In the genomic region with DNA sequence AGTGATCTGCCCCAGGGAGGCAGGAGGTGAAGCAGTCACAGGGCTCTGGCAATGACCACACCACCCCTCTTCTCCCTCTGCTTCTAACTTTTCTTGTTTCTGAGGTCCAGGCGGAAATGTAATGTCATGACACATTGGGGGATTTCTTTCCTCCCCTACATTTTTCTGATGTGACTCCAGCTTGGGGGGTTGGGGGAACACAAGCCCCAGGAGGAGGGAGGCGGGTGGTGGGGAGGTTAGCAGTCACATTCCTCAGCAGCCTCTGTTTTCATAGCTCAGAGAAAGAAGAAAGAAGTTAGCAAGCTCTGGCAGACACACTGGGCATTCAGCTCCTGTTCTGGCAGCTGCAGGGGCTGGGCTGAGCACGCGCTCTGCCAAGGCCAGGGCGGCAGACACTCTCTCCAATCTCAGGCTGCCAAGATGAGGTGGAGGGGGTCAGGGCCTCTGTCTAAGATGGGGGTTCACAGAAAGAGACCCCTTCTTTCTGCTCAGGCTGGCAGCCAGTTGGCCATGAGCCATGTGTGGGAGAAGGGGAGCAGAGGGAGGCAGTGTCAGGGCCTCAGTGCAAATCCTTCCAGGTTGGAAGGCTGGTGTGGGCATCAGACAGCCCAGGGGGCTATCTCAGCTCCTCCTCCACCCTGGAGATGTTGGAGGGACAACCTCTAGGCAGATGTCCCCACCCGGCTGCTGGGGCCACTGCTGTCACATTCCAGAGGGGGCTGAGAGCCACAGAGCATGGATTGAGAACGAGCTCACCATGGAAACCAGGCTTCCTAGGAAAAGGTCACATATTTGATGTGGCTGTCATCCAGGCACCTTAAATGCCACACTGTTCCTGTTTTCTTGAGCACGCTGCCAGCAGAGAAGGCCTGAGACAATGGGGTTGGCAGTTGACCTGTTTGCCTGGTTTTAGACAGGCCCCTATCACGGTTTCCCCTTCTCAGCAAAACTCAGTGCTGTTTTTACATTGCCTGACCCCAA, we compare ENCODE assay signal across 9 cellular contexts. TPM values are rescaled to one million over a fixed set of nuclear protein-coding genes. Genes with fewer than 3 reads are reported as not detected.
A peak's percentile ranks its signal among the peaks of the same experiment; 100 is the strongest.
DNase-seq lines count a peak whose midpoint lies in the region; ATAC-seq and TF ChIP-seq lines count a peak whose summit lies in the region.
"Had no signal": no experiment of that assay in that cellular context is flagged by ENCODE, and none has a peak within 500 bp of the region (broad histone marks: within the 10 kb centered on the region; RNA-seq: fewer than 3 reads in every experiment).

No MANE protein-coding gene starts in this region.

- no peak overlapping the region for H3K4me3 Mint-ChIP-seq in nephron progenitor cell
- H3K4me3 Mint-ChIP-seq: naive B cell had no signal

- no peaks in the 10 kb centered on the region for H3K36me3 Mint-ChIP-seq in nephron progenitor cell (ENCODE audit: low read depth)
- H3K36me3 Mint-ChIP-seq: naive B cell had no signal

- H3K4me1 Mint-ChIP-seq in nephron progenitor cell: peaks cover 50% of the 10 kb centered on the region

- no peaks in the 10 kb centered on the region for H3K9me3 Mint-ChIP-seq in nephron progenitor cell

- peak overlapping the region; percentile 26 for H3K27ac Mint-ChIP-seq in nephron progenitor cell
- H3K27ac Mint-ChIP-seq: naive B cell had no signal

- H3K4me3 ChIP-seq in epithelial cell of proximal tubule (ENCODE audit: low read depth, low read length): no peak overlapping the region

- no peak for ATAC-seq in HG02610 (IDR thresholded peaks at IDR 0.05; ENCODE audit: unreplicated experiment)
- no peak for ATAC-seq in GM21825 (IDR thresholded peaks at IDR 0.05; ENCODE audit: unreplicated experiment)

- TF ChIP-seq CTCF in epithelial cell of proximal tubule (conservative IDR thresholded peaks at IDR 0.05; ENCODE audit: low read depth, low read length) (no peak), nephron progenitor cell (IDR thresholded peaks at IDR 0.05) (no peak)

- in situ Hi-C loops in ACHN (cut with HindIII; ENCODE audit: low pct_ligation_motif_present, low pct_unique_long_range_greater_than_20kb, low sequenced_read_pairs): no loop called here

- no peaks in the 10 kb centered on the region for H3K27me3 Mint-ChIP-seq in nephron progenitor cell (ENCODE audit: low read depth, poor library complexity)

- DNase-seq in ACHN: peak; percentile 73
- DNase-seq in NCI-H2029 (lab: John Stamatoyannopoulos, UW): peak; percentile 96
- DNase-seq in epithelial cell of proximal tubule (ENCODE audit: low read depth): peak; percentile 83
- DNase-seq in nephron progenitor cell: peak; percentile 29
- DNase-seq in NCI-H524 treated with DMSO at 0.1 percent for 48 hours (lab: John Stamatoyannopoulos, UW): no peak
- no peak for DNase-seq in activated CD4-positive, alpha-beta T cell treated with anti-CD3 and anti-CD28 coated beads for 1 hour
- DNase-seq: naive B cell had no signal

RNA-seq across cellular contexts. Expression of a gene that starts 20.1 kb away (rescaled TPM):
- total RNA-seq in epithelial cell of proximal tubule: 159 and 173 TPM in 2 replicates

RNA-seq across cellular contexts. Expression of a gene that starts 23.4 kb away (rescaled TPM):
- 25.0 and 25.6 TPM in 2 replicates for total RNA-seq in epithelial cell of proximal tubule

RNA-seq across cellular contexts. Expression of a gene that starts 37.0 kb away (rescaled TPM):
- total RNA-seq in epithelial cell of proximal tubule: not detected in 2 replicates

Comparison
In these comparisons a context has a peak if more than half of its experiments do, and no peak if none do; other contexts are left out.
1. DNase-seq: peak in ACHN (single experiment), NCI-H2029 (single experiment), epithelial cell of proximal tubule (single experiment) and nephron progenitor cell (single experiment); none in NCI-H524 treated with DMSO at 0.1 percent for 48 hours (single experiment) and activated CD4-positive, alpha-beta T cell treated with anti-CD3 and anti-CD28 coated beads for 1 hour (single experiment).